ENCODE assay signal across 1 cellular context in genomic region chr7:151850484-151851159, GRCh38.
TF ChIP-seq lines count a peak whose summit lies in the region.

No MANE protein-coding gene starts in this region.

TF ChIP-seq in H1, 55 proteins besides CTCF, POLR2A, EP300 and RAD21:
- TF ChIP-seq CEBPB (IDR thresholded peaks at IDR 0.05; ENCODE audit: low read depth, low read length) (no peak), RXRA (IDR thresholded peaks at IDR 0.05; ENCODE audit: insufficient read depth, low read depth, low read length) (no peak), RBBP5 (IDR thresholded peaks at IDR 0.05; ENCODE audit: borderline replicate concordance, low read depth, low read length) (no peak), SAP30 (IDR thresholded peaks at IDR 0.05; ENCODE audit: insufficient read depth, insufficient replicate concordance, low read length) (no peak), E2F6 (IDR thresholded peaks at IDR 0.05) (no peak), GTF2F1 (IDR thresholded peaks at IDR 0.05; ENCODE audit: borderline replicate concordance, low read depth, low read length) (no peak), CHD7 (IDR thresholded peaks at IDR 0.05; ENCODE audit: insufficient replicate concordance, low read length) (no peak), CBX8 (IDR thresholded peaks at IDR 0.05; ENCODE audit: borderline replicate concordance, low read depth, low read length) (no peak), RNF2 (IDR thresholded peaks at IDR 0.05; ENCODE audit: borderline replicate concordance, low read depth, low read length, missing control alignments, poor library complexity, severe bottlenecking) (no peak), SP2 (IDR thresholded peaks at IDR 0.05; ENCODE audit: low read length) (no peak), HDAC6 (IDR thresholded peaks at IDR 0.05; ENCODE audit: low read depth, low read length) (no peak), NANOG (IDR thresholded peaks at IDR 0.05; ENCODE audit: insufficient read depth, low read depth, low read length, poor library complexity, severe bottlenecking) (no peak), HDAC2 (IDR thresholded peaks at IDR 0.05; ENCODE audit: borderline replicate concordance in 1 of 2, low read depth in 2 of 2, low read length in 2 of 2) (no peak), TAF7 (optimal IDR thresholded peaks at IDR 0.05; ENCODE audit: borderline replicate concordance, low read depth, low read length) (no peak)
